Comparison of ENCODE assay signal across 19 cellular contexts in the genomic region with DNA sequence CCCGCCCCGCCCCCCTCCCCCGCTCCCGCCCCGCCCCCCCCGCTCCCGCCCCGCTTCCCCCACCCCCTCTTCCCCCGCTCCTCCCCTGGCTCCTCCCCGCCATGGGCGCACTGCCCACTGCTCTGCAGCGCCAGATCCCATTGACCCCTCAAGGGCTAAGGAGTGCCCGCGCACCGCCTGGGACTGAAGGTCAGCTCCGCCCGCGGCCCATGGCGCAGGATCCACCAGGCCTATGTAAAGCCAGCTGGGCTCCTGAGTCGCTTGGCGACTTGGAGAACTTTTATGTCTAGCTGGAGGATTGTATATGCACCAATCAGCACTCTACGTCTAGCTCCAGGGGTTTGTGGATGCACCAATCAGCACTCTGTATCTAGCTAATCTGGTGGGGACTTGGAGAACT. TPM values are rescaled to one million over a fixed set of nuclear protein-coding genes. Genes with fewer than 3 reads are reported as not detected.
A peak's percentile ranks its signal among the peaks of the same experiment; 100 is the strongest.
DNase-seq lines count a peak whose midpoint lies in the region; ATAC-seq, FAIRE-seq and TF ChIP-seq lines count a peak whose summit lies in the region.
"Had no signal": no experiment of that assay in that cellular context is flagged by ENCODE, and none has a peak within 500 bp of the region (broad histone marks: within the 10 kb centered on the region; RNA-seq: fewer than 3 reads in every experiment).

No MANE protein-coding gene starts in this region.

- H3K9me2 ChIP-seq in GM23248 (ENCODE audit: insufficient read depth): no peaks in the 10 kb centered on the region

- no TSS peak for BruUV-seq in HepG2 (replicated peaks; lab: Mats Ljungman, UMichigan)

- intact Hi-C loops in HepG2 (cut with micrococcal nuclease; ENCODE audit: unreplicated experiment) (no loop called here), right lobe of liver (cut with DNase I) (no loop called here)

- POLR2A ChIA-PET in HepG2 (lab: Yijun Ruan, JAX): interaction anchor here (1.0 kb wide), 1 partner anchor 102 kb away, joined by 3 read pairs; a partner anchor contains a TSS

- CTCF ChIA-PET in HepG2 (lab: Yijun Ruan, JAX; ENCODE audit: low intra/inter-chr PET ratio, low total read pairs): no interaction called here

- 91% methylated on average over 17 of the region's 22 CpGs for WGBS in HepG2 (ENCODE audit: low lambda C conversion rate)
- no CpG with 5 or more reads among the region's 22 CpGs for WGBS in right lobe of liver (ENCODE audit: insufficient coverage, low coverage, low lambda C conversion rate, missing lambda C conversion rate)
- WGBS in GM23248 (ENCODE audit: low coverage in 1 of 2, low lambda C conversion rate in 2 of 2, missing lambda C conversion rate in 2 of 2), 2 experiments: 86 to 98% methylated on average over 11 to 21 of the region's 22 CpGs

- no peak for TF ChIP-seq RAD21 in HepG2 (CRISPR knock-in tag; IDR thresholded peaks at IDR 0.05)

- H3K79me2 ChIP-seq in HepG2 (ENCODE audit: insufficient read depth, low read length): no peaks in the 10 kb centered on the region
- no peaks in the 10 kb centered on the region for H3K79me2 ChIP-seq in GM23248 (ENCODE audit: insufficient read depth)

- DNase-seq in DMS53 (lab: John Stamatoyannopoulos, UW): peak; percentile 46
- DNase-seq in DMS53 treated with DMSO at 0.1 percent for 48 hours (lab: John Stamatoyannopoulos, UW; ENCODE audit: unreplicated experiment): no peak
- no peak for DNase-seq in HepG2 (ENCODE audit: low spot score)
- DNase-seq in right lobe of liver: no peak
- DNase-seq in iPS-NIHi11 (ENCODE audit: low spot score): peak; percentile 8
- DNase-seq in GM23248: no peak
- DNase-seq in NCI-H1092 (lab: John Stamatoyannopoulos, UW): no peak
- DNase-seq in NCI-H187 treated with DMSO at 0.1 percent for 48 hours (lab: John Stamatoyannopoulos, UW): no peak
- DNase-seq: BE2C, KBM-7, NCI-H1436 treated with DMSO at 0.1 percent for 48 hours, NCI-H2081 treated with DMSO at 0.1 percent for 48 hours, NCI-H510A treated with DMSO at 0.1 percent for 48 hours, NCI-H82, PC-9 had no signal

- H3K27ac ChIP-seq in HepG2 (ENCODE audit: extremely low read length, insufficient read depth, low read length) (no peak overlapping the region), right lobe of liver (no peak overlapping the region), GM23248 (no peak overlapping the region)
- H3K27ac ChIP-seq: 22Rv1, PC-9 had no signal

- H2AFZ ChIP-seq in HepG2 (ENCODE audit: low read length) (no peak overlapping the region), GM23248 (no peak overlapping the region)
- H2AFZ ChIP-seq: PC-9 had no signal

- H3K9me3 ChIP-seq in HepG2 (ENCODE audit: low read length) (no peaks in the 10 kb centered on the region), right lobe of liver (no peaks in the 10 kb centered on the region), GM23248 (ENCODE audit: low read depth) (no peaks in the 10 kb centered on the region)
- H3K9me3 ChIP-seq: BE2C had no signal

- H3K4me2 ChIP-seq in HepG2 (ENCODE audit: low read depth, low read length): no peak overlapping the region
- no peak overlapping the region for H3K4me2 ChIP-seq in GM23248 (ENCODE audit: unreplicated experiment)
- H3K4me2 ChIP-seq: PC-9 had no signal

- H3F3A ChIP-seq in GM23248 (ENCODE audit: insufficient read depth): no peaks in the 10 kb centered on the region

- H3K9ac ChIP-seq in HepG2 (ENCODE audit: insufficient read depth, low read depth, low read length) (no peak overlapping the region), GM23248 (no peak overlapping the region)

- H3K36me3 ChIP-seq in HepG2 (replicated peaks in 1 of 2; ENCODE audit: control insufficient read depth in 1 of 2, insufficient read depth in 2 of 2, low read length in 2 of 2) (no peaks in the 10 kb centered on the region), right lobe of liver (no peaks in the 10 kb centered on the region), GM23248 (ENCODE audit: low read depth) (no peaks in the 10 kb centered on the region)
- H3K36me3 ChIP-seq: BE2C had no signal

- in situ Hi-C loops in HepG2 (cut with HindIII; ENCODE audit: extremely low pct_ligation_motif_present, low pct_unique_long_range_greater_than_20kb): no loop called here
- in situ Hi-C loops in GM23248 (cut with MboI): no loop called here

- H4K20me1 ChIP-seq in HepG2 (ENCODE audit: insufficient read depth, low read length) (no peaks in the 10 kb centered on the region), GM23248 (ENCODE audit: insufficient read depth) (no peaks in the 10 kb centered on the region)

- no peak for ATAC-seq in HepG2
- ATAC-seq in right lobe of liver: no peak
- ATAC-seq: GM12878 had no signal

- TF ChIP-seq POLR2A in HepG2 (IDR thresholded peaks at IDR 0.05; ENCODE audit: insufficient read depth in 1 of 2, low read depth in 2 of 2, low read length in 2 of 2) (no peak), right lobe of liver (IDR thresholded peaks at IDR 0.05) (no peak)

- FAIRE-seq in HepG2 (lab: Jason Lieb, UNC): no peak
- FAIRE-seq: D721Med, GM12878, H1 had no signal

- H3K4me1 ChIP-seq in HepG2 (ENCODE audit: insufficient read depth, low read length) (peaks cover 9% of the 10 kb centered on the region; the same call in 1 of the 2 replicates), right lobe of liver (peaks cover 0 to 8% (median 0%) of the 10 kb centered on the region in 4 donors), GM23248 (ENCODE audit: insufficient read depth) (no peaks in the 10 kb centered on the region)
- H3K4me1 ChIP-seq: BE2C had no signal

- TF ChIP-seq CTCF in HepG2 (CRISPR knock-in tag; IDR thresholded peaks at IDR 0.05) (no peak), right lobe of liver (IDR thresholded peaks at IDR 0.05) (no peak)

- H3K27me3 ChIP-seq in HepG2 (ENCODE audit: control insufficient read depth in 1 of 2, insufficient read depth in 2 of 2, low read length in 2 of 2): peaks cover 4 to 32% of the 10 kb centered on the region in 2 experiments
- H3K27me3 ChIP-seq in right lobe of liver: peaks cover 0 to 5% of the 10 kb centered on the region in 2 donors
- H3K27me3 ChIP-seq in GM23248 (replicated peaks; ENCODE audit: insufficient read depth): peaks cover 49% of the 10 kb centered on the region

- TF ChIP-seq EP300 in HepG2 (IDR thresholded peaks at IDR 0.05; ENCODE audit: low read depth in 2 of 2, low read length in 2 of 2): no peak
- TF ChIP-seq EP300 in HepG2 (CRISPR knock-in tag; IDR thresholded peaks at IDR 0.05; ENCODE audit: borderline replicate concordance): no peak

- H3K4me3 ChIP-seq in HepG2 (replicated peaks in 1 of 3; ENCODE audit: insufficient read depth in 1 of 3, low read depth in 2 of 3, low read length in 3 of 3) (no peak overlapping the region), right lobe of liver (no peak overlapping the region), GM23248 (no peak overlapping the region)
- H3K4me3 ChIP-seq: GM12878, PC-9 had no signal

TF ChIP-seq in HepG2, 621 proteins besides CTCF, POLR2A, EP300 and RAD21 (continues in another document):
- TF ChIP-seq, protein P1, sequence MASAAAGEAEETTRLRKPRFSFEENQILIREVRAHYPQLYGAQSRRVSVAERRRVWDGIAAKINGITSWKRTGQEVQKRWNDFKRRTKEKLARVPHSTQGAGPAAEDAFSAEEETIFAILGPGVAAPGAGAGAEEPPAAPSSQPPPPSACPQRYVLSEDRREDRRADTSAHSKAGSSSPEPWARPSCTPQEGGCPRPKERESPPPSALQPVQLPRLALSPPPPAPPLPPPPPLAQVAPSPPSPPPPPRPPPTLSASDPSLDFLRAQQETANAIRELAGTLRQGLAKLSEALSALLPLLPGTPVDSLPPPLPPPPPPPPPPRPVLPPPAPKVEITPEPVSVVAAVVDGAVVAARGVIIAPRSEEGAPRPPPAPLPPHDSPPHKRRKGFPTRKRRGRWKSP (CRISPR knock-in tag; IDR thresholded peaks at IDR 0.05): no peak
- TF ChIP-seq POLR2G (IDR thresholded peaks at IDR 0.05; ENCODE audit: low read depth, low read length): no peak
- TF ChIP-seq ZNF160 (CRISPR knock-in tag; IDR thresholded peaks at IDR 0.05): no peak

RNA-seq across cellular contexts. Expression of a gene that starts 16.2 kb away (rescaled TPM):
- 14.8 and 21.4 TPM in 2 replicates for total RNA-seq in HepG2 (2016; rRNA removed; fragmentation: Illumina TruSeq; extraction: Trizol)
- 1.5 and 1.9 TPM in 2 replicates for total RNA-seq in HepG2 (2016; cell fraction: cytosol; rRNA removed; fragmentation: Illumina TruSeq; extraction: Trizol; ENCODE audit: low read depth)
- total RNA-seq in HepG2 (2016; cell fraction: insoluble cytoplasmic fraction; rRNA removed; fragmentation: Illumina TruSeq; extraction: Trizol): 14.2 and 19.3 TPM in 2 replicates
- 6.0 and 6.5 TPM in 2 replicates for total RNA-seq in HepG2 (2016; cell fraction: membrane; rRNA removed; fragmentation: Illumina TruSeq; extraction: Trizol)
- 9.3 and 12.6 TPM in 2 replicates for total RNA-seq in HepG2 (2016; cell fraction: nucleus; rRNA removed; fragmentation: Illumina TruSeq; extraction: Trizol)
- 9.1 and 10.3 TPM in 2 replicates for polyA plus RNA-seq in HepG2 (2011; rRNA removed)
- polyA plus RNA-seq in HepG2 (2011; cell fraction: cytosol; rRNA removed): 5.0 and 7.1 TPM in 2 replicates
- polyA plus RNA-seq in HepG2 (2011; cell fraction: nucleus; rRNA removed): 4.6 and 5.0 TPM in 2 replicates
- polyA plus RNA-seq in HepG2 (2012): 12.0 and 15.3 TPM in 2 replicates
- polyA plus RNA-seq in HepG2 (2016; cell fraction: cytosol; fragmentation: Illumina TruSeq; extraction: Trizol; ENCODE audit: low read depth): 0.67 and 0.87 TPM in 2 replicates
- polyA plus RNA-seq in HepG2 (2016; cell fraction: insoluble cytoplasmic fraction; fragmentation: Illumina TruSeq; extraction: Trizol; ENCODE audit: low read depth): 12.6 and 14.1 TPM in 2 replicates
- polyA plus RNA-seq in HepG2 (2016; cell fraction: membrane; fragmentation: Illumina TruSeq; extraction: Trizol; ENCODE audit: low read depth): 2.3 and 2.7 TPM in 2 replicates
- 11.3 and 11.8 TPM in 2 replicates for polyA plus RNA-seq in HepG2 (2016; cell fraction: nucleus; fragmentation: Illumina TruSeq; extraction: Trizol; ENCODE audit: insufficient read depth, low read depth)
- 4.6 and 10.7 TPM in 2 replicates for polyA minus RNA-seq in HepG2 (2011; rRNA and poly(A)+ RNA removed; ENCODE audit: low replicate concordance)
- polyA minus RNA-seq in HepG2 (2011; cell fraction: cytosol; rRNA and poly(A)+ RNA removed): 8.6 and 10.7 TPM in 2 replicates
- 13.4 and 13.8 TPM in 2 replicates for polyA minus RNA-seq in HepG2 (2011; cell fraction: nucleus; rRNA and poly(A)+ RNA removed)
- 10 to 100 TPM; 23.1 to 45.9 (median 32.0) TPM for total RNA-seq in right lobe of liver
- total RNA-seq in GM23248 (2014; rRNA removed; shearing (Covaris generic)): 22.3 and 25.0 TPM in 2 replicates
- 18.8 and 20.1 TPM in 2 replicates for polyA plus RNA-seq in GM23248 (2016; fragmentation: Nextera tagmentation; extraction: Ambion mirVana)

Comparison
In these comparisons a context has a peak if more than half of its experiments do, and no peak if none do; other contexts are left out.
1. DNase-seq: peak in DMS53 (single experiment) and iPS-NIHi11 (single experiment); none in DMS53 treated with DMSO at 0.1 percent for 48 hours (single experiment), HepG2 (single experiment), right lobe of liver (0 of 3), GM23248 (single experiment), NCI-H1092 (single experiment) and NCI-H187 treated with DMSO at 0.1 percent for 48 hours (single experiment).